In the genomic region with DNA sequence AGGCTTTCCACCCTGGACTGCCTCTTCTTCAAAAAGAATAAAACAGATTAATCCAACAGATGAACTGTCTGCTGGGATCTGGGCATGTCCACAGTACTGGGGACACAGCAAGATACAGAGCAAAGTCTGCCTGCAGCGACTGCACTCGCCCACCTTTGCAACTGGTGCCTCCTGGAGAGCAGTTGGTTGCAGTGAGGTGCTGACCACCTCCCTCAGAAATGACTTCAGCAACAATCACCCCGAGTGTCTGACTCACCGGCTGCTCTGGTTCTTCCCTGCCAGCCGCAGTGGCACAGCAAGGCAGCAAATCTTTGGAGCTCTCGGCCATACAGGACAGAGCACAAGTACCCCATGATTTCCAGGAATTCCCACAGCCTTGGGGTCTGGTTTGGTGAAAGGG, we compare ENCODE assay signal across 11 cellular contexts.
DNase-seq lines count a peak whose midpoint lies in the region; ATAC-seq, FAIRE-seq and TF ChIP-seq lines count a peak whose summit lies in the region.
"Had no signal": no experiment of that assay in that cellular context is flagged by ENCODE, and none has a peak within 500 bp of the region (broad histone marks: within the 10 kb centered on the region; RNA-seq: fewer than 3 reads in every experiment).

No MANE protein-coding gene starts in this region.

- no peak overlapping the region for H2AFZ ChIP-seq in DND-41 (ENCODE audit: low read depth, low read length)
- no peak overlapping the region for H2AFZ ChIP-seq in KMS-11 (ENCODE audit: low read depth)
- H2AFZ ChIP-seq in HepG2 (ENCODE audit: low read length), result no peak overlapping the region

- ATAC-seq in DND-41 (ENCODE audit: insufficient read depth, low read depth) (no peak), HepG2 (peak; percentile 43), GM21528 (IDR thresholded peaks at IDR 0.05; ENCODE audit: low FRiP score, unreplicated experiment) (no peak)

- TF ChIP-seq CTCF in DND-41 (IDR thresholded peaks at IDR 0.05; ENCODE audit: borderline replicate concordance, extremely low read depth, low read length, poor library complexity, severe bottlenecking), result no peak
- no peak for TF ChIP-seq CTCF in KMS-11 (conservative IDR thresholded peaks at IDR 0.05; ENCODE audit: low read depth, low read length)
- TF ChIP-seq CTCF in HepG2 (CRISPR knock-in tag; IDR thresholded peaks at IDR 0.05), result 0 out of 2 replicates have a peak, but pooled peaks have one; percentile 12
- TF ChIP-seq CTCF in testis (IDR thresholded peaks at IDR 0.05), result no peak

- no peaks in the 10 kb centered on the region for H3K9me3 ChIP-seq in DND-41 (ENCODE audit: insufficient read depth, low read length, severe bottlenecking)
- no peaks in the 10 kb centered on the region for H3K9me3 ChIP-seq in HepG2 (ENCODE audit: low read length)
- no peaks in the 10 kb centered on the region for H3K9me3 ChIP-seq in testis
- H3K9me3 ChIP-seq: left ventricle myocardium inferior, thoracic aorta had no signal

- H3K79me2 ChIP-seq in DND-41 (ENCODE audit: insufficient read depth, low read length) (peaks cover 13% of the 10 kb centered on the region), KMS-11 (ENCODE audit: insufficient read depth, low read depth) (no peaks in the 10 kb centered on the region), HepG2 (ENCODE audit: insufficient read depth, low read length) (no peaks in the 10 kb centered on the region)

- H3K4me1 ChIP-seq in DND-41 (ENCODE audit: insufficient read depth, low read length), result peaks cover 98% of the 10 kb centered on the region
- peaks cover 97% of the 10 kb centered on the region for H3K4me1 ChIP-seq in KMS-11 (ENCODE audit: low read depth, poor library complexity, severe bottlenecking)
- peaks cover 52% of the 10 kb centered on the region for H3K4me1 ChIP-seq in HepG2 (ENCODE audit: insufficient read depth, low read length)
- peaks cover 4% of the 10 kb centered on the region for H3K4me1 ChIP-seq in testis

- no TSS peak for BruUV-seq in HepG2 (replicated peaks; lab: Mats Ljungman, UMichigan)

- in situ Hi-C loops in HepG2 (cut with HindIII; ENCODE audit: extremely low pct_ligation_motif_present, low pct_unique_long_range_greater_than_20kb), result loop anchor here (5.0 kb wide), 1 partner anchor 587 kb away; no protein-coding TSS in a partner anchor

- H3K36me3 ChIP-seq in DND-41 (ENCODE audit: insufficient read depth, low read length) (no peaks in the 10 kb centered on the region), KMS-11 (ENCODE audit: insufficient read depth) (no peaks in the 10 kb centered on the region), HepG2 (replicated peaks in 1 of 2; ENCODE audit: control insufficient read depth in 1 of 2, insufficient read depth in 2 of 2, low read length in 2 of 2) (no peaks in the 10 kb centered on the region), testis (ENCODE audit: low read depth, missing control alignments) (no peaks in the 10 kb centered on the region)
- H3K36me3 ChIP-seq: left ventricle myocardium inferior, thoracic aorta had no signal

- H3K4me3 ChIP-seq in DND-41 (ENCODE audit: low read depth in 1 of 2, low read length in 2 of 2), result peak overlapping the region in 1 of 2 experiments; percentile 17; a peak in 1 of 4 replicates
- no peak overlapping the region for H3K4me3 ChIP-seq in KMS-11 (IDR thresholded peaks at IDR 0.05; ENCODE audit: insufficient read depth, low read depth, low read length)
- H3K4me3 ChIP-seq in HepG2 (replicated peaks in 1 of 3; ENCODE audit: insufficient read depth in 1 of 3, low read depth in 2 of 3, low read length in 3 of 3), result no peak overlapping the region
- no peak overlapping the region for H3K4me3 ChIP-seq in testis
- H3K4me3 ChIP-seq: left ventricle myocardium inferior, thoracic aorta had no signal

- DNase-seq in DND-41 (peak; percentile 54), amniotic stem cell (lab: John Stamatoyannopoulos, UW) (peak; percentile 30), HepG2 (ENCODE audit: low spot score) (peak; percentile 28), head of caudate nucleus (no peak), amygdala (lab: John Stamatoyannopoulos, UW) (no peak), testis (no peak)
- DNase-seq: left ventricle myocardium inferior had no signal

- no peak for TF ChIP-seq RAD21 in HepG2 (CRISPR knock-in tag; IDR thresholded peaks at IDR 0.05)

- H3K9ac ChIP-seq in DND-41 (ENCODE audit: low read depth, low read length), result peak overlapping the region; percentile 66
- H3K9ac ChIP-seq in KMS-11, result peak overlapping the region; percentile 96; the same call in 1 of the 2 replicates
- H3K9ac ChIP-seq in HepG2 (ENCODE audit: insufficient read depth, low read depth, low read length), result no peak overlapping the region

- no peak for TF ChIP-seq EP300 in HepG2 (IDR thresholded peaks at IDR 0.05; ENCODE audit: low read depth in 2 of 2, low read length in 2 of 2)
- TF ChIP-seq EP300 in HepG2 (CRISPR knock-in tag; IDR thresholded peaks at IDR 0.05; ENCODE audit: borderline replicate concordance), result no peak

- FAIRE-seq in HepG2 (lab: Jason Lieb, UNC), result no peak
- FAIRE-seq: GM19239 had no signal

- no peaks in the 10 kb centered on the region for H4K20me1 ChIP-seq in DND-41 (ENCODE audit: insufficient read depth, low read length)
- H4K20me1 ChIP-seq in KMS-11 (ENCODE audit: insufficient read depth), result no peaks in the 10 kb centered on the region
- no peaks in the 10 kb centered on the region for H4K20me1 ChIP-seq in HepG2 (ENCODE audit: insufficient read depth, low read length)

- POLR2A ChIA-PET in HepG2 (lab: Yijun Ruan, JAX), result no interaction called here

- peak overlapping the region; percentile 39 for H3K4me2 ChIP-seq in DND-41 (ENCODE audit: insufficient read depth, low read length)
- H3K4me2 ChIP-seq in KMS-11, result peak overlapping the region; percentile 49
- H3K4me2 ChIP-seq in HepG2 (ENCODE audit: low read depth, low read length), result peak overlapping the region; percentile 34

- intact Hi-C loops in HepG2 (cut with micrococcal nuclease; ENCODE audit: unreplicated experiment) (no loop called here), head of caudate nucleus (cut with DNase I) (no loop called here), testis (cut with DNase I; ENCODE audit: low total_unique reads) (no loop called here)

- peak overlapping the region; percentile 97 for H3K27ac ChIP-seq in DND-41 (ENCODE audit: low read length)
- peak overlapping the region; percentile 100 for H3K27ac ChIP-seq in KMS-11
- H3K27ac ChIP-seq in HepG2 (ENCODE audit: extremely low read length, insufficient read depth, low read length), result no peak overlapping the region
- H3K27ac ChIP-seq in testis, result no peak overlapping the region
- H3K27ac ChIP-seq: left ventricle myocardium inferior, thoracic aorta had no signal

- TF ChIP-seq POLR2A in HepG2 (IDR thresholded peaks at IDR 0.05; ENCODE audit: insufficient read depth in 1 of 2, low read depth in 2 of 2, low read length in 2 of 2), result no peak
- TF ChIP-seq POLR2A in testis (IDR thresholded peaks at IDR 0.05), result no peak

- 4% methylated on average over 3 of the region's 6 CpGs for WGBS in HepG2 (ENCODE audit: low lambda C conversion rate)
- 93% methylated on average over 5 to 6 of the region's 6 CpGs for WGBS in testis, 2 donors

- no peaks in the 10 kb centered on the region for H3K27me3 ChIP-seq in DND-41 (ENCODE audit: insufficient read depth, low read length, poor library complexity)
- no peaks in the 10 kb centered on the region for H3K27me3 ChIP-seq in KMS-11 (ENCODE audit: insufficient read depth, low read depth)
- peaks cover 0 to 9% of the 10 kb centered on the region in 2 experiments; a peak in 4 of 5 replicates for H3K27me3 ChIP-seq in HepG2 (ENCODE audit: control insufficient read depth in 1 of 2, insufficient read depth in 2 of 2, low read length in 2 of 2)
- H3K27me3 ChIP-seq in testis, result no peaks in the 10 kb centered on the region

- CTCF ChIA-PET in HepG2 (lab: Yijun Ruan, JAX; ENCODE audit: low intra/inter-chr PET ratio, low total read pairs), result interaction anchor here (0.5 kb wide), 1 partner anchor 35 kb away, joined by 3 read pairs; no protein-coding TSS in a partner anchor

TF ChIP-seq in HepG2, 621 proteins besides CTCF, POLR2A, EP300 and RAD21:
- TF ChIP-seq U2AF2 (IDR thresholded peaks at IDR 0.05; ENCODE audit: low read depth, low read length) (no peak), PITX1 (CRISPR knock-in tag; IDR thresholded peaks at IDR 0.05) (0 out of 2 replicates have a peak, but pooled peaks have one; percentile 14), RBAK (CRISPR knock-in tag; IDR thresholded peaks at IDR 0.05) (no peak), ZNF292 (CRISPR knock-in tag; IDR thresholded peaks at IDR 0.05; ENCODE audit: borderline replicate concordance, low read depth) (peak; percentile 34; the same call in 1 of the 2 replicates), FOSL2 (CRISPR knock-in tag; IDR thresholded peaks at IDR 0.05) (peak; percentile 34; the same call in 1 of the 2 replicates)

Comparison
In these comparisons a context has a peak if more than half of its experiments do, and no peak if none do; other contexts are left out.
1. DNase-seq: peak in DND-41 (single experiment), amniotic stem cell (single experiment) and HepG2 (single experiment); none in head of caudate nucleus (0 of 42), amygdala (0 of 56) and testis (single experiment).
2. H3K27ac ChIP-seq: peak in DND-41 (single experiment) and KMS-11 (single experiment); none in HepG2 (single experiment) and testis (0 of 2).
3. Peak in every context shown above with its lines, with median percentiles within 50 percentile points of each other: H3K4me2 ChIP-seq.